ENCODE assay signal across 1 cellular context in genomic region chr1:168119750-168120149, GRCh38.
TF ChIP-seq lines count a peak whose summit lies in the region.

No MANE protein-coding gene starts in this region.

TF ChIP-seq in K562, 482 proteins besides CTCF, POLR2A, EP300 and RAD21:
- TF ChIP-seq PATZ1 (CRISPR knock-in tag; IDR thresholded peaks at IDR 0.05; ENCODE audit: borderline replicate concordance) = no peak
- TF ChIP-seq TRIM28 (IDR thresholded peaks at IDR 0.05) = peak; percentile 72; the same call in 1 of the 2 replicates
- no peak for TF ChIP-seq EWSR1 (IDR thresholded peaks at IDR 0.05; ENCODE audit: borderline replicate concordance, low read depth, partially characterized antibody)
- TF ChIP-seq ZNF280A (IDR thresholded peaks at IDR 0.05; ENCODE audit: low read depth, partially characterized antibody) = peak; percentile 53
- TF ChIP-seq CBX3 (IDR thresholded peaks at IDR 0.05; ENCODE audit: borderline replicate concordance in 1 of 2, low read length in 2 of 2) = peak in 1 of 2 experiments; percentile 86; a peak in 1 of 3 replicates
- peak; percentile 68; the same call in 1 of the 2 replicates for TF ChIP-seq CBX5 (IDR thresholded peaks at IDR 0.05; ENCODE audit: borderline replicate concordance, low read depth)
